Comparison of ENCODE assay signal across 1 cellular context in the genomic region with DNA sequence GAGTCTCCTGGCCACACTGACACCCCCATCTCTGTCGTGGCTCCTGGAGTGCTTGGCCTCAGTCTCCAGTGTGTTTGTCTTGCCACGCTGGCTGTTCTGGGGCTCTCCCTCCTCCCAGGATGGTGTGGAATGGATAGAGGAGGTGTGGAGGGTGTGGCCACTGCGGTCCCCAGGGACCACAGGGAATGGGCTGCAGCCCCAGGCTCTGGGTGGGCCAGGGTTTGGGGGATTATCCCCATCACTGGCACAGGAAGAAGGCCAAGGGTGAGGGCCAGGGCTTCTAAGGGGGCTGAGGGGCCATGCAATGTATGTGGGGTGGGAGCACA.
TF ChIP-seq lines count a peak whose summit lies in the region.

No MANE protein-coding gene starts in this region.

TF ChIP-seq in HepG2, 621 proteins besides CTCF, POLR2A, EP300 and RAD21:
- 0 out of 2 replicates have a peak, but pooled peaks have one; percentile 15 for TF ChIP-seq ZNF772 (CRISPR knock-in tag; IDR thresholded peaks at IDR 0.05)
- no peak for TF ChIP-seq ZNF619 (CRISPR knock-in tag; IDR thresholded peaks at IDR 0.05)
